21 cellular contexts compared by ENCODE assay signal in the genomic region with DNA sequence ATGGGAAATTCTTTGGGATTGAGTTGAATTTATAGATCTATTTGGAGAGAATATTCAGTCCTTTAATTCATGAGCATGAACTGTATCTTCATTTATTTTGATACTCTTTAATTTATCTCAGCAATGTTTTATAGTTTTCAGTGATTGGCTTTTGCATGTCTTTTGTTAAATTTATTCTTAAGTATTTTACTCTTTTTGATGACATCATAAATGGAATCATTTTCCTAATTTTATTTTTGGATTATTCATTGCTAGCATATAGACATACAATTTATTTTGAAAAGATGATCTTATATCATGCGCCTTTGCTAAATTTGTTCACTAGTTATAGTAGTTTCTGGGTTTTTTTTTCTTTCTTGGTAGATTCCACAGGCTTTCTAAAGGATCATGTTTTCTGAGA.
DNase-seq lines count a peak whose midpoint lies in the region; ATAC-seq, FAIRE-seq and TF ChIP-seq lines count a peak whose summit lies in the region.
"Had no signal": no experiment of that assay in that cellular context is flagged by ENCODE, and none has a peak within 500 bp of the region (broad histone marks: within the 10 kb centered on the region; RNA-seq: fewer than 3 reads in every experiment).

No MANE protein-coding gene starts in this region.

- H3K27ac ChIP-seq in HepG2 (ENCODE audit: extremely low read length, insufficient read depth, low read length): no peak overlapping the region
- H3K27ac ChIP-seq in right lobe of liver: no peak overlapping the region
- no peak overlapping the region for H3K27ac ChIP-seq in GM12878 (ENCODE audit: control insufficient read depth, insufficient read depth)
- H3K27ac ChIP-seq in kidney (ENCODE audit: low read depth in 2 of 2, low read length in 2 of 2): no peak overlapping the region
- H3K27ac ChIP-seq: 22Rv1; A549; BLaER1 treated with 17β-estradiol and CSF1 and Interleukin-3, amounts not matched to agents 10 nM and 100 nM; C4-2B had no signal

- H3K4me2 ChIP-seq in HepG2 (ENCODE audit: low read depth, low read length) (no peak overlapping the region), GM12878 (ENCODE audit: control insufficient read depth, insufficient read depth) (no peak overlapping the region)
- H3K4me2 ChIP-seq: A549; BLaER1 treated with 17β-estradiol and CSF1 and Interleukin-3, amounts not matched to agents 10 nM and 100 nM had no signal

- H3K36me3 ChIP-seq in HepG2 (replicated peaks in 1 of 2; ENCODE audit: control insufficient read depth in 1 of 2, insufficient read depth in 2 of 2, low read length in 2 of 2) (no peaks in the 10 kb centered on the region), right lobe of liver (no peaks in the 10 kb centered on the region), GM12878 (ENCODE audit: control insufficient read depth in 2 of 2, insufficient read depth in 2 of 2, low read length in 1 of 2) (no peaks in the 10 kb centered on the region), kidney (ENCODE audit: control insufficient read depth in 1 of 2, insufficient read depth in 2 of 2, low read length in 2 of 2) (no peaks in the 10 kb centered on the region)
- H3K36me3 ChIP-seq: BLaER1 treated with 17β-estradiol and CSF1 and Interleukin-3, amounts not matched to agents 10 nM and 100 nM had no signal

- POLR2A ChIA-PET in HepG2 (lab: Yijun Ruan, JAX): no interaction called here
- POLR2A ChIA-PET in GM12878 (lab: Charles Lee): no interaction called here

- no peak for TF ChIP-seq RAD21 in HepG2 (CRISPR knock-in tag; IDR thresholded peaks at IDR 0.05)
- TF ChIP-seq RAD21 in GM12878 (IDR thresholded peaks at IDR 0.05; ENCODE audit: insufficient read depth, low read depth, low read length): no peak

- intact Hi-C loops in HepG2 (cut with micrococcal nuclease; ENCODE audit: unreplicated experiment): no loop called here
- intact Hi-C loops in right lobe of liver (cut with DNase I): no loop called here
- intact Hi-C loops in GM12878 (cut with micrococcal nuclease; ENCODE audit: unreplicated experiment): no loop called here
- intact Hi-C loops in kidney (cut with DNase I): no loop called here

- no peak for TF ChIP-seq EP300 in HepG2 (IDR thresholded peaks at IDR 0.05; ENCODE audit: low read depth in 2 of 2, low read length in 2 of 2)
- no peak for TF ChIP-seq EP300 in HepG2 (CRISPR knock-in tag; IDR thresholded peaks at IDR 0.05; ENCODE audit: borderline replicate concordance)
- TF ChIP-seq EP300 in GM12878 (IDR thresholded peaks at IDR 0.05; ENCODE audit: borderline replicate concordance in 1 of 2, control insufficient read depth in 1 of 2, low read depth in 2 of 2, low read length in 2 of 2): no peak

- no peak for DNase-seq in HepG2 (ENCODE audit: low spot score)
- no peak for DNase-seq in right lobe of liver
- no peak for DNase-seq in GM12878 (ENCODE audit: low read depth, low spot score)
- no peak for DNase-seq in kidney
- DNase-seq in OCI-M1 (lab: John Stamatoyannopoulos, UW): no peak
- DNase-seq: AML-193; Caco-2; Calu3; CD4-positive, alpha-beta T cell; CD8-positive, alpha-beta T cell; DMS79 treated with DMSO at 0.1 percent for 48 hours; GF-D8 had no signal

- H3K9ac ChIP-seq in HepG2 (ENCODE audit: insufficient read depth, low read depth, low read length) (no peak overlapping the region), GM12878 (ENCODE audit: control insufficient read depth, insufficient read depth, low read length) (no peak overlapping the region), kidney (ENCODE audit: low read length in 2 of 2) (no peak overlapping the region)
- H3K9ac ChIP-seq: BLaER1 treated with 17β-estradiol and CSF1 and Interleukin-3, amounts not matched to agents 10 nM and 100 nM had no signal

- H2AFZ ChIP-seq in HepG2 (ENCODE audit: low read length) (no peak overlapping the region), GM12878 (ENCODE audit: control insufficient read depth, low read depth, low read length) (no peak overlapping the region)

- ATAC-seq in HepG2 (no peak), right lobe of liver (no peak), GM12878 (no peak), GM21528 (IDR thresholded peaks at IDR 0.05; ENCODE audit: low FRiP score, unreplicated experiment) (no peak)
- ATAC-seq: A549; CD8-positive, alpha-beta T cell had no signal

- SMC1A ChIA-PET in GM12878 (lab: Charles Lee; ENCODE audit: uncharacterized antibody, unreplicated experiment): no interaction called here

- H4K20me1 ChIP-seq in HepG2 (ENCODE audit: insufficient read depth, low read length) (no peaks in the 10 kb centered on the region), GM12878 (ENCODE audit: control insufficient read depth, insufficient read depth) (no peaks in the 10 kb centered on the region)
- H4K20me1 ChIP-seq: BLaER1 treated with 17β-estradiol and CSF1 and Interleukin-3, amounts not matched to agents 10 nM and 100 nM had no signal

- 2% methylated on average over 1 of the region's 1 CpG for WGBS in HepG2 (ENCODE audit: low lambda C conversion rate)
- 55% methylated on average over 1 of the region's 1 CpG for WGBS in right lobe of liver (ENCODE audit: insufficient coverage, low coverage, low lambda C conversion rate, missing lambda C conversion rate)
- 43% methylated on average over 1 of the region's 1 CpG for WGBS in GM12878 (ENCODE audit: insufficient coverage, insufficient replicate concordance, low lambda C conversion rate, missing lambda C conversion rate)

- BruUV-seq in HepG2 (replicated peaks; lab: Mats Ljungman, UMichigan) (no TSS peak), GM12878 (replicated peaks; lab: Mats Ljungman, UMichigan) (no TSS peak)

- H3K27me3 ChIP-seq in HepG2 (ENCODE audit: control insufficient read depth in 1 of 2, insufficient read depth in 2 of 2, low read length in 2 of 2): no peaks in the 10 kb centered on the region
- H3K27me3 ChIP-seq in right lobe of liver: no peaks in the 10 kb centered on the region
- no peaks in the 10 kb centered on the region for H3K27me3 ChIP-seq in GM12878 (replicated peaks in 1 of 2; ENCODE audit: control insufficient read depth in 2 of 2, insufficient read depth in 2 of 2, low read length in 1 of 2)
- H3K27me3 ChIP-seq: BLaER1 treated with 17β-estradiol and CSF1 and Interleukin-3, amounts not matched to agents 10 nM and 100 nM had no signal

- peaks cover 25% of the 10 kb centered on the region for H3K9me3 ChIP-seq in HepG2 (ENCODE audit: low read length)
- H3K9me3 ChIP-seq in right lobe of liver: no peaks in the 10 kb centered on the region
- H3K9me3 ChIP-seq in GM12878 (replicated peaks; ENCODE audit: control insufficient read depth, insufficient read depth, low read length): no peaks in the 10 kb centered on the region
- H3K9me3 ChIP-seq in kidney (ENCODE audit: control insufficient read depth in 1 of 2, low read length in 2 of 2): no peaks in the 10 kb centered on the region

- CTCF ChIA-PET in HepG2 (lab: Yijun Ruan, JAX; ENCODE audit: low intra/inter-chr PET ratio, low total read pairs) (no interaction called here), GM12878 (lab: Yijun Ruan, JAX) (no interaction called here)

- in situ Hi-C loops in HepG2 (cut with HindIII; ENCODE audit: extremely low pct_ligation_motif_present, low pct_unique_long_range_greater_than_20kb) (no loop called here), GM12878 (cut with MboI) (no loop called here)

- FAIRE-seq in HepG2 (lab: Jason Lieb, UNC) (no peak), GM12878 (lab: Jason Lieb, UNC) (no peak), kidney (lab: Jason Lieb, UNC) (peak; percentile 25)
- FAIRE-seq: A549, D721Med, G401.6, GM12892, GM18507 had no signal

- H3K79me2 ChIP-seq in HepG2 (ENCODE audit: insufficient read depth, low read length) (no peaks in the 10 kb centered on the region), GM12878 (ENCODE audit: control insufficient read depth, insufficient read depth, low read length) (no peaks in the 10 kb centered on the region)

- no peak for TF ChIP-seq CTCF in HepG2 (CRISPR knock-in tag; IDR thresholded peaks at IDR 0.05)
- TF ChIP-seq CTCF in right lobe of liver (IDR thresholded peaks at IDR 0.05): no peak
- no peak for TF ChIP-seq CTCF in GM12878 (IDR thresholded peaks at IDR 0.05 in 2 of 3, conservative IDR thresholded peaks at IDR 0.05 in 1 of 3; ENCODE audit: control insufficient read depth in 2 of 3, extremely low read depth in 1 of 3, insufficient read depth in 1 of 3, low read depth in 3 of 3, low read length in 3 of 3)
- no peak for TF ChIP-seq CTCF in kidney (IDR thresholded peaks at IDR 0.05; ENCODE audit: borderline replicate concordance, extremely low read depth, insufficient read depth)

- H3K4me3 ChIP-seq in HepG2 (replicated peaks in 1 of 3; ENCODE audit: insufficient read depth in 1 of 3, low read depth in 2 of 3, low read length in 3 of 3) (no peak overlapping the region), right lobe of liver (no peak overlapping the region), GM12878 (no peak overlapping the region), kidney (ENCODE audit: low read length in 2 of 2) (no peak overlapping the region)
- H3K4me3 ChIP-seq: A549; BLaER1 treated with 17β-estradiol and CSF1 and Interleukin-3, amounts not matched to agents 10 nM and 100 nM had no signal

- no peaks in the 10 kb centered on the region for H3K4me1 ChIP-seq in HepG2 (ENCODE audit: insufficient read depth, low read length)
- H3K4me1 ChIP-seq in right lobe of liver: no peaks in the 10 kb centered on the region
- H3K4me1 ChIP-seq in GM12878 (ENCODE audit: control insufficient read depth, insufficient read depth, low read length): no peaks in the 10 kb centered on the region
- H3K4me1 ChIP-seq in kidney (ENCODE audit: control insufficient read depth in 1 of 2, insufficient read depth in 1 of 2, low read depth in 1 of 2, low read length in 2 of 2): no peaks in the 10 kb centered on the region
- H3K4me1 ChIP-seq: A549, Caco-2 had no signal

- RAD21 ChIA-PET in GM12878 (lab: Charles Lee; ENCODE audit: unreplicated experiment): no interaction called here

- no peak for TF ChIP-seq POLR2A in HepG2 (IDR thresholded peaks at IDR 0.05; ENCODE audit: insufficient read depth in 1 of 2, low read depth in 2 of 2, low read length in 2 of 2)
- no peak for TF ChIP-seq POLR2A in right lobe of liver (IDR thresholded peaks at IDR 0.05)
- TF ChIP-seq POLR2A in GM12878 (IDR thresholded peaks at IDR 0.05; ENCODE audit: low read depth, low read length): no peak

TF ChIP-seq in HepG2, 621 proteins besides CTCF, POLR2A, EP300 and RAD21 (continues in another document):
- TF ChIP-seq DR1 (CRISPR knock-in tag; IDR thresholded peaks at IDR 0.05): no peak
- peak; percentile 88 for TF ChIP-seq ATF7 (IDR thresholded peaks at IDR 0.05)
- TF ChIP-seq ATF7 (CRISPR knock-in tag; IDR thresholded peaks at IDR 0.05): no peak
- TF ChIP-seq SP5 (CRISPR knock-in tag; IDR thresholded peaks at IDR 0.05; ENCODE audit: borderline replicate concordance, low read depth): no peak

TF ChIP-seq in GM12878, 131 proteins besides CTCF, POLR2A, EP300 and RAD21 (continues in another document):
- no peak for TF ChIP-seq RELA (IDR thresholded peaks at IDR 0.05; ENCODE audit: borderline replicate concordance, partially characterized antibody)
- TF ChIP-seq KAT2A (conservative IDR thresholded peaks at IDR 0.05; ENCODE audit: control insufficient read depth, low read depth, low read length): no peak
- no peak for TF ChIP-seq NRF1 (conservative IDR thresholded peaks at IDR 0.05; ENCODE audit: low read depth, low read length)
